Comparison of ENCODE assay signal across 1 cellular context in genomic region chr19:4246767-4247593, GRCh38.
A peak's percentile ranks its signal among the peaks of the same experiment; 100 is the strongest.
TF ChIP-seq lines count a peak whose summit lies in the region.

YJU2 (plus strand) TSS chr19:4247080; CDS start chr19:4247147, 67 bp downstream.

TF ChIP-seq in HEK293, 187 proteins besides CTCF, POLR2A, EP300 and RAD21 (continued from another document and continues in another):
- TF ChIP-seq, protein P1, sequence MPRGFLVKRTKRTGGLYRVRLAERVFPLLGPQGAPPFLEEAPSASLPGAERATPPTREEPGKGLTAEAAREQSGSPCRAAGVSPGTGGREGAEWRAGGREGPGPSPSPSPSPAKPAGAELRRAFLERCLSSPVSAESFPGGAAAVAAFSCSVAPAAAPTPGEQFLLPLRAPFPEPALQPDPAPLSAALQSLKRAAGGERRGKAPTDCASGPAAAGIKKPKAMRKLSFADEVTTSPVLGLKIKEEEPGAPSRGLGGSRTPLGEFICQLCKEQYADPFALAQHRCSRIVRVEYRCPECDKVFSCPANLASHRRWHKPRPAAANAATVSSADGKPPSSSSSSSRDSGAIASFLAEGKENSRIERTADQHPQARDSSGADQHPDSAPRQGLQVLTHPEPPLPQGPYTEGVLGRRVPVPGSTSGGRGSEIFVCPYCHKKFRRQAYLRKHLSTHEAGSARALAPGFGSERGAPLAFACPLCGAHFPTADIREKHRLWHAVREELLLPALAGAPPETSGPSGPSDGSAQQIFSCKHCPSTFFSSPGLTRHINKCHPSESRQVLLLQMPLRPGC (tag by site-specific recombination; IDR thresholded peaks at IDR 0.05), result peak; percentile 86
- TF ChIP-seq WT1 (tag by site-specific recombination; IDR thresholded peaks at IDR 0.05) (0 out of 2 replicates have a peak, but pooled peaks have one; percentile 31), ZNF239 (tag by site-specific recombination; IDR thresholded peaks at IDR 0.05) (no peak), MEIS1 (CRISPR knock-in tag; IDR thresholded peaks at IDR 0.05; ENCODE audit: borderline replicate concordance) (no peak), ZNF658 (tag by site-specific recombination; IDR thresholded peaks at IDR 0.05) (no peak), ZNF670 (tag by site-specific recombination; IDR thresholded peaks at IDR 0.05; ENCODE audit: low read depth) (no peak), ZNF132 (tag by site-specific recombination; IDR thresholded peaks at IDR 0.05; ENCODE audit: borderline replicate concordance) (no peak), ZNF621 (tag by site-specific recombination; IDR thresholded peaks at IDR 0.05) (no peak), IKZF3 (tag by site-specific recombination; IDR thresholded peaks at IDR 0.05) (peak; percentile 95), ZNF792 (tag by site-specific recombination; IDR thresholded peaks at IDR 0.05) (no peak), ZNF555 (tag by site-specific recombination; conservative IDR thresholded peaks at IDR 0.05) (no peak), OVOL3 (tag by site-specific recombination; IDR thresholded peaks at IDR 0.05) (peak; percentile 57; the same call in 1 of the 2 replicates), ZBTB1 (tag by site-specific recombination; IDR thresholded peaks at IDR 0.05) (no peak), ZNF776 (tag by site-specific recombination; IDR thresholded peaks at IDR 0.05; ENCODE audit: borderline replicate concordance) (no peak), ZNF664 (tag by site-specific recombination; IDR thresholded peaks at IDR 0.05) (peak; percentile 69), ZNF585B (tag by site-specific recombination; IDR thresholded peaks at IDR 0.05) (no peak), ZBTB8A (tag by site-specific recombination; IDR thresholded peaks at IDR 0.05) (peak; percentile 12), ZNF311 (tag by site-specific recombination; IDR thresholded peaks at IDR 0.05; ENCODE audit: borderline replicate concordance) (no peak), ZNF248 (tag by site-specific recombination; IDR thresholded peaks at IDR 0.05) (no peak), ZNF157 (tag by site-specific recombination; IDR thresholded peaks at IDR 0.05) (no peak), SP7 (tag by site-specific recombination; IDR thresholded peaks at IDR 0.05) (peak; percentile 84), ZNF48 (tag by site-specific recombination; IDR thresholded peaks at IDR 0.05) (no peak), ZSCAN23 (tag by site-specific recombination; IDR thresholded peaks at IDR 0.05) (0 out of 2 replicates have a peak, but pooled peaks have one; percentile 44), GFI1B (tag by site-specific recombination; IDR thresholded peaks at IDR 0.05) (no peak), ZNF610 (tag by site-specific recombination; IDR thresholded peaks at IDR 0.05; ENCODE audit: borderline replicate concordance) (0 out of 2 replicates have a peak, but pooled peaks have one; percentile 61), ZNF398 (tag by site-specific recombination; IDR thresholded peaks at IDR 0.05) (0 out of 2 replicates have a peak, but pooled peaks have one; percentile 4), ZNF623 (tag by site-specific recombination; IDR thresholded peaks at IDR 0.05) (peak; percentile 48), ZNF37A (tag by site-specific recombination; IDR thresholded peaks at IDR 0.05) (0 out of 2 replicates have a peak, but pooled peaks have one; percentile 12), ZNF23 (tag by site-specific recombination; IDR thresholded peaks at IDR 0.05; ENCODE audit: borderline replicate concordance) (no peak), ZBTB17 (tag by site-specific recombination; IDR thresholded peaks at IDR 0.05) (peak; percentile 88), BCL11A (tag by site-specific recombination; IDR thresholded peaks at IDR 0.05; ENCODE audit: low read depth) (no peak), ZNF624 (tag by site-specific recombination; IDR thresholded peaks at IDR 0.05) (no peak), ZNF548 (tag by site-specific recombination; IDR thresholded peaks at IDR 0.05) (no peak), AEBP2 (tag by site-specific recombination; IDR thresholded peaks at IDR 0.05; ENCODE audit: borderline replicate concordance) (no peak), ZNF521 (tag by site-specific recombination; IDR thresholded peaks at IDR 0.05) (no peak), ZNF214 (tag by site-specific recombination; IDR thresholded peaks at IDR 0.05; ENCODE audit: borderline replicate concordance) (no peak), ZNF16 (tag by site-specific recombination; IDR thresholded peaks at IDR 0.05; ENCODE audit: low read depth) (no peak), ZNF292 (tag by site-specific recombination; IDR thresholded peaks at IDR 0.05; ENCODE audit: borderline replicate concordance, low read depth) (no peak), ZNF350 (tag by site-specific recombination; IDR thresholded peaks at IDR 0.05) (no peak), ZNF747 (tag by site-specific recombination; IDR thresholded peaks at IDR 0.05) (no peak), ZNF561 (tag by site-specific recombination; IDR thresholded peaks at IDR 0.05; ENCODE audit: borderline replicate concordance) (peak; percentile 92)
- TF ChIP-seq, protein P2, sequence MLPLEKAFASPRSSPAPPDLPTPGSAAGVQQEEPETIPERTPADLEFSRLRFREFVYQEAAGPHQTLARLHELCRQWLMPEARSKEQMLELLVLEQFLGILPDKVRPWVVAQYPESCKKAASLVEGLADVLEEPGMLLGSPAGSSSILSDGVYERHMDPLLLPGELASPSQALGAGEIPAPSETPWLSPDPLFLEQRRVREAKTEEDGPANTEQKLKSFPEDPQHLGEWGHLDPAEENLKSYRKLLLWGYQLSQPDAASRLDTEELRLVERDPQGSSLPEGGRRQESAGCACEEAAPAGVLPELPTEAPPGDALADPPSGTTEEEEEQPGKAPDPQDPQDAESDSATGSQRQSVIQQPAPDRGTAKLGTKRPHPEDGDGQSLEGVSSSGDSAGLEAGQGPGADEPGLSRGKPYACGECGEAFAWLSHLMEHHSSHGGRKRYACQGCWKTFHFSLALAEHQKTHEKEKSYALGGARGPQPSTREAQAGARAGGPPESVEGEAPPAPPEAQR (tag by site-specific recombination; IDR thresholded peaks at IDR 0.05), result no peak; the same call in 1 of the 2 replicates
- TF ChIP-seq, protein P3, sequence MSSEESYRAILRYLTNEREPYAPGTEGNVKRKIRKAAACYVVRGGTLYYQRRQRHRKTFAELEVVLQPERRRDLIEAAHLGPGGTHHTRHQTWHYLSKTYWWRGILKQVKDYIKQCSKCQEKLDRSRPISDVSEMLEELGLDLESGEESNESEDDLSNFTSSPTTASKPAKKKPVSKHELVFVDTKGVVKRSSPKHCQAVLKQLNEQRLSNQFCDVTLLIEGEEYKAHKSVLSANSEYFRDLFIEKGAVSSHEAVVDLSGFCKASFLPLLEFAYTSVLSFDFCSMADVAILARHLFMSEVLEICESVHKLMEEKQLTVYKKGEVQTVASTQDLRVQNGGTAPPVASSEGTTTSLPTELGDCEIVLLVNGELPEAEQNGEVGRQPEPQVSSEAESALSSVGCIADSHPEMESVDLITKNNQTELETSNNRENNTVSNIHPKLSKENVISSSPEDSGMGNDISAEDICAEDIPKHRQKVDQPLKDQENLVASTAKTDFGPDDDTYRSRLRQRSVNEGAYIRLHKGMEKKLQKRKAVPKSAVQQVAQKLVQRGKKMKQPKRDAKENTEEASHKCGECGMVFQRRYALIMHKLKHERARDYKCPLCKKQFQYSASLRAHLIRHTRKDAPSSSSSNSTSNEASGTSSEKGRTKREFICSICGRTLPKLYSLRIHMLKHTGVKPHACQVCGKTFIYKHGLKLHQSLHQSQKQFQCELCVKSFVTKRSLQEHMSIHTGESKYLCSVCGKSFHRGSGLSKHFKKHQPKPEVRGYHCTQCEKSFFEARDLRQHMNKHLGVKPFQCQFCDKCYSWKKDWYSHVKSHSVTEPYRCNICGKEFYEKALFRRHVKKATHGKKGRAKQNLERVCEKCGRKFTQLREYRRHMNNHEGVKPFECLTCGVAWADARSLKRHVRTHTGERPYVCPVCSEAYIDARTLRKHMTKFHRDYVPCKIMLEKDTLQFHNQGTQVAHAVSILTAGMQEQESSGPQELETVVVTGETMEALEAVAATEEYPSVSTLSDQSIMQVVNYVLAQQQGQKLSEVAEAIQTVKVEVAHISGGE (tag by site-specific recombination; conservative IDR thresholded peaks at IDR 0.05; ENCODE audit: low read depth), result peak; percentile 100
- TF ChIP-seq, protein P4, sequence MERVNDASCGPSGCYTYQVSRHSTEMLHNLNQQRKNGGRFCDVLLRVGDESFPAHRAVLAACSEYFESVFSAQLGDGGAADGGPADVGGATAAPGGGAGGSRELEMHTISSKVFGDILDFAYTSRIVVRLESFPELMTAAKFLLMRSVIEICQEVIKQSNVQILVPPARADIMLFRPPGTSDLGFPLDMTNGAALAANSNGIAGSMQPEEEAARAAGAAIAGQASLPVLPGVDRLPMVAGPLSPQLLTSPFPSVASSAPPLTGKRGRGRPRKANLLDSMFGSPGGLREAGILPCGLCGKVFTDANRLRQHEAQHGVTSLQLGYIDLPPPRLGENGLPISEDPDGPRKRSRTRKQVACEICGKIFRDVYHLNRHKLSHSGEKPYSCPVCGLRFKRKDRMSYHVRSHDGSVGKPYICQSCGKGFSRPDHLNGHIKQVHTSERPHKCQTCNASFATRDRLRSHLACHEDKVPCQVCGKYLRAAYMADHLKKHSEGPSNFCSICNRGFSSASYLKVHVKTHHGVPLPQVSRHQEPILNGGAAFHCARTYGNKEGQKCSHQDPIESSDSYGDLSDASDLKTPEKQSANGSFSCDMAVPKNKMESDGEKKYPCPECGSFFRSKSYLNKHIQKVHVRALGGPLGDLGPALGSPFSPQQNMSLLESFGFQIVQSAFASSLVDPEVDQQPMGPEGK (tag by site-specific recombination; IDR thresholded peaks at IDR 0.05), result peak; percentile 86
- TF ChIP-seq, protein P5, sequence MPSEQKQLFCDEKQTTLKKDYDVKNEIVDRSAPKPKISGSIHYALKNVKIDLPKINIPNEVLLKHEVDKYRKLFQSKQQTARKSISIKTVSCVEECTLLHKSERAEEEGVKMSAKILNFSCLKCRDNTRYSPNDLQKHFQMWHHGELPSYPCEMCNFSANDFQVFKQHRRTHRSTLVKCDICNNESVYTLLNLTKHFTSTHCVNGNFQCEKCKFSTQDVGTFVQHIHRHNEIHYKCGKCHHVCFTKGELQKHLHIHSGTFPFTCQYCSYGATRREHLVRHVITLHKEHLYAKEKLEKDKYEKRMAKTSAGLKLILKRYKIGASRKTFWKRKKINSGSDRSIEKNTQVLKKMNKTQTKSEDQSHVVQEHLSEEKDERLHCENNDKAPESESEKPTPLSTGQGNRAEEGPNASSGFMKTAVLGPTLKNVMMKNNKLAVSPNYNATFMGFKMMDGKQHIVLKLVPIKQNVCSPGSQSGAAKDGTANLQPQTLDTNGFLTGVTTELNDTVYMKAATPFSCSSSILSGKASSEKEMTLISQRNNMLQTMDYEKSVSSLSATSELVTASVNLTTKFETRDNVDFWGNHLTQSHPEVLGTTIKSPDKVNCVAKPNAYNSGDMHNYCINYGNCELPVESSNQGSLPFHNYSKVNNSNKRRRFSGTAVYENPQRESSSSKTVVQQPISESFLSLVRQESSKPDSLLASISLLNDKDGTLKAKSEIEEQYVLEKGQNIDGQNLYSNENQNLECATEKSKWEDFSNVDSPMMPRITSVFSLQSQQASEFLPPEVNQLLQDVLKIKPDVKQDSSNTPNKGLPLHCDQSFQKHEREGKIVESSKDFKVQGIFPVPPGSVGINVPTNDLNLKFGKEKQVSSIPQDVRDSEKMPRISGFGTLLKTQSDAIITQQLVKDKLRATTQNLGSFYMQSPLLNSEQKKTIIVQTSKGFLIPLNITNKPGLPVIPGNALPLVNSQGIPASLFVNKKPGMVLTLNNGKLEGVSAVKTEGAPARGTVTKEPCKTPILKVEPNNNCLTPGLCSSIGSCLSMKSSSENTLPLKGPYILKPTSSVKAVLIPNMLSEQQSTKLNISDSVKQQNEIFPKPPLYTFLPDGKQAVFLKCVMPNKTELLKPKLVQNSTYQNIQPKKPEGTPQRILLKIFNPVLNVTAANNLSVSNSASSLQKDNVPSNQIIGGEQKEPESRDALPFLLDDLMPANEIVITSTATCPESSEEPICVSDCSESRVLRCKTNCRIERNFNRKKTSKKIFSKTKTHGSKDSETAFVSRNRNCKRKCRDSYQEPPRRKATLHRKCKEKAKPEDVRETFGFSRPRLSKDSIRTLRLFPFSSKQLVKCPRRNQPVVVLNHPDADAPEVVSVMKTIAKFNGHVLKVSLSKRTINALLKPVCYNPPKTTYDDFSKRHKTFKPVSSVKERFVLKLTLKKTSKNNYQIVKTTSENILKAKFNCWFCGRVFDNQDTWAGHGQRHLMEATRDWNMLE (tag by site-specific recombination; conservative IDR thresholded peaks at IDR 0.05; ENCODE audit: low read depth), result peak; percentile 99
- TF ChIP-seq, protein P6, sequence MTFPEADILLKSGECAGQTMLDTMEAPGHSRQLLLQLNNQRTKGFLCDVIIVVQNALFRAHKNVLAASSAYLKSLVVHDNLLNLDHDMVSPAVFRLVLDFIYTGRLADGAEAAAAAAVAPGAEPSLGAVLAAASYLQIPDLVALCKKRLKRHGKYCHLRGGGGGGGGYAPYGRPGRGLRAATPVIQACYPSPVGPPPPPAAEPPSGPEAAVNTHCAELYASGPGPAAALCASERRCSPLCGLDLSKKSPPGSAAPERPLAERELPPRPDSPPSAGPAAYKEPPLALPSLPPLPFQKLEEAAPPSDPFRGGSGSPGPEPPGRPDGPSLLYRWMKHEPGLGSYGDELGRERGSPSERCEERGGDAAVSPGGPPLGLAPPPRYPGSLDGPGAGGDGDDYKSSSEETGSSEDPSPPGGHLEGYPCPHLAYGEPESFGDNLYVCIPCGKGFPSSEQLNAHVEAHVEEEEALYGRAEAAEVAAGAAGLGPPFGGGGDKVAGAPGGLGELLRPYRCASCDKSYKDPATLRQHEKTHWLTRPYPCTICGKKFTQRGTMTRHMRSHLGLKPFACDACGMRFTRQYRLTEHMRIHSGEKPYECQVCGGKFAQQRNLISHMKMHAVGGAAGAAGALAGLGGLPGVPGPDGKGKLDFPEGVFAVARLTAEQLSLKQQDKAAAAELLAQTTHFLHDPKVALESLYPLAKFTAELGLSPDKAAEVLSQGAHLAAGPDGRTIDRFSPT (tag by site-specific recombination; IDR thresholded peaks at IDR 0.05), result no peak
